Comparison of ENCODE assay signal across 24 cellular contexts in genomic region chr2:219163156-219163555, GRCh38. TPM values are rescaled to one million over a fixed set of nuclear protein-coding genes. Genes with fewer than 3 reads are reported as not detected.
DNase-seq lines count a peak whose midpoint lies in the region; ATAC-seq and TF ChIP-seq lines count a peak whose summit lies in the region.
"Had no signal": no experiment of that assay in that cellular context is flagged by ENCODE, and none has a peak within 500 bp of the region (broad histone marks: within the 10 kb centered on the region; RNA-seq: fewer than 3 reads in every experiment).

No MANE protein-coding gene starts in this region.

- CTCF ChIA-PET in CD4-positive, alpha-beta T cell (lab: Charles Lee) = no interaction called here

- no peak overlapping the region for H3K27ac Mint-ChIP-seq in CD4-positive, CD25-positive, alpha-beta regulatory T cell
- no peak overlapping the region for H3K27ac Mint-ChIP-seq in CD4-positive, alpha-beta T cell

- H3K36me3 Mint-ChIP-seq in CD4-positive, CD25-positive, alpha-beta regulatory T cell = peaks cover 7% of the 10 kb centered on the region
- peaks cover 13% of the 10 kb centered on the region for H3K36me3 Mint-ChIP-seq in CD4-positive, alpha-beta T cell (ENCODE audit: low read depth)

- no peak overlapping the region for H3K27ac ChIP-seq in CD4-positive, CD25-positive, alpha-beta regulatory T cell (ENCODE audit: insufficient read depth, low read length, poor library complexity, severe bottlenecking)
- no peak overlapping the region for H3K27ac ChIP-seq in CD4-positive, alpha-beta T cell (ENCODE audit: low read depth, low read length)
- H3K27ac ChIP-seq: BLaER1 had no signal

- H3K9me3 Mint-ChIP-seq in CD4-positive, CD25-positive, alpha-beta regulatory T cell = no peaks in the 10 kb centered on the region
- no peaks in the 10 kb centered on the region for H3K9me3 Mint-ChIP-seq in CD4-positive, alpha-beta T cell
- H3K9me3 Mint-ChIP-seq: CD14-positive monocyte; CD8-positive, alpha-beta memory T cell had no signal

- H3K4me1 Mint-ChIP-seq in CD4-positive, CD25-positive, alpha-beta regulatory T cell = peaks cover 12 to 27% (median 19%) of the 10 kb centered on the region in 4 donors
- H3K4me1 Mint-ChIP-seq in CD4-positive, alpha-beta T cell (ENCODE audit: low read depth) = peaks cover 24% of the 10 kb centered on the region

- no peaks in the 10 kb centered on the region for H3K9me3 ChIP-seq in CD4-positive, CD25-positive, alpha-beta regulatory T cell (ENCODE audit: control insufficient read depth in 2 of 2, low read length in 2 of 2)
- H3K9me3 ChIP-seq in CD4-positive, alpha-beta T cell (ENCODE audit: control insufficient read depth, low read length) = no peaks in the 10 kb centered on the region
- H3K9me3 ChIP-seq: BE2C, BLaER1 had no signal

- POLR2A ChIA-PET in CD4-positive, alpha-beta T cell (lab: Charles Lee) = no interaction called here

- peaks cover 13% of the 10 kb centered on the region for H3K4me1 ChIP-seq in CD4-positive, CD25-positive, alpha-beta regulatory T cell (ENCODE audit: control insufficient read depth, insufficient read depth, low read length, poor library complexity, severe bottlenecking)
- H3K4me1 ChIP-seq: BE2C had no signal

- no peak for TF ChIP-seq CTCF in CD4-positive, alpha-beta T cell (IDR thresholded peaks at IDR 0.05)

- no peak for ATAC-seq in CD4-positive, CD25-positive, alpha-beta regulatory T cell (ENCODE audit: low read depth in 2 of 2)
- no peak for ATAC-seq in CD4-positive, alpha-beta T cell (ENCODE audit: poor library complexity)
- no peak for ATAC-seq in GM21390 (IDR thresholded peaks at IDR 0.05; ENCODE audit: unreplicated experiment)
- ATAC-seq in GM18498 (IDR thresholded peaks at IDR 0.05; ENCODE audit: unreplicated experiment) = no peak
- no peak for ATAC-seq in HG03378 (IDR thresholded peaks at IDR 0.05; ENCODE audit: unreplicated experiment)
- ATAC-seq: GM12878 had no signal

- H3K4me3 Mint-ChIP-seq in CD4-positive, CD25-positive, alpha-beta regulatory T cell = peak overlapping the region in 3 of 4 donors; percentile 10 to 94 (median 21)
- H3K4me3 Mint-ChIP-seq in CD4-positive, alpha-beta T cell = peak overlapping the region; percentile 8
- H3K4me3 Mint-ChIP-seq: CD14-positive monocyte had no signal

- H3K4me3 ChIP-seq in CD4-positive, CD25-positive, alpha-beta regulatory T cell (ENCODE audit: low read depth, low read length) = no peak overlapping the region
- H3K4me3 ChIP-seq: BLaER1, GM12878 had no signal

- H3K27me3 Mint-ChIP-seq in CD4-positive, CD25-positive, alpha-beta regulatory T cell = peaks cover 5% of the 10 kb centered on the region
- H3K27me3 Mint-ChIP-seq in CD4-positive, alpha-beta T cell = no peaks in the 10 kb centered on the region
- H3K27me3 Mint-ChIP-seq: CD4-positive, alpha-beta memory T cell had no signal

- H3K36me3 ChIP-seq in CD4-positive, CD25-positive, alpha-beta regulatory T cell (ENCODE audit: control insufficient read depth, insufficient read depth, low read length) = peaks cover 4% of the 10 kb centered on the region
- H3K36me3 ChIP-seq: BE2C, BLaER1 had no signal

- no peaks in the 10 kb centered on the region for H3K27me3 ChIP-seq in CD4-positive, CD25-positive, alpha-beta regulatory T cell (ENCODE audit: control insufficient read depth, insufficient read depth, low read length)
- no peaks in the 10 kb centered on the region for H3K27me3 ChIP-seq in CD4-positive, alpha-beta T cell (ENCODE audit: control insufficient read depth, insufficient read depth, low read length)
- H3K27me3 ChIP-seq: BE2C, BLaER1 had no signal

- DNase-seq in CD4-positive, CD25-positive, alpha-beta regulatory T cell = no peak
- no peak for DNase-seq in CD4-positive, alpha-beta T cell
- DNase-seq in mesenteric fat pad (ENCODE audit: low spot score) = peak; percentile 62
- DNase-seq: 8988T; ACHN; BE2C; C1 segment of cervical spinal cord; CD4-positive, alpha-beta memory T cell; CD8-positive, alpha-beta memory T cell; COR-L47; DMS 273 treated with DMSO at 0.1 percent for 48 hours; DMS153; DMS53; DMS79; DND-41; EL; GDM1 had no signal

- intact Hi-C loops in CD4-positive, alpha-beta T cell (cut with DNase I, micrococcal nuclease) = loop anchor here in 1 of 2 experiments (5.0 kb wide), 1 partner anchor 224 kb away; the partner anchor contains the start of gene DNPEP

RNA-seq across cellular contexts. Expression of gene NHEJ1, which starts 2.5 kb away (rescaled TPM):
- total RNA-seq in CD4-positive, CD25-positive, alpha-beta regulatory T cell = 12.9 TPM
- polyA plus RNA-seq in CD4-positive, CD25-positive, alpha-beta regulatory T cell = 10 to 100 TPM; 24.6 to 29.1 (median 26.8) TPM
- total RNA-seq in CD4-positive, alpha-beta T cell = 1 to 10 TPM; 7.2 to 8.5 TPM
- 13.8 TPM for total RNA-seq in mesenteric fat pad

RNA-seq across cellular contexts. Expression of gene SLC23A3, which starts 6.7 kb away (rescaled TPM):
- total RNA-seq in CD4-positive, CD25-positive, alpha-beta regulatory T cell = 1.3 TPM
- not detected for polyA plus RNA-seq in CD4-positive, CD25-positive, alpha-beta regulatory T cell
- under 1 TPM; 0.36 to 0.96 TPM for total RNA-seq in CD4-positive, alpha-beta T cell
- total RNA-seq in mesenteric fat pad = 0.93 TPM
- total RNA-seq: G401 had no signal
- polyA plus RNA-seq: CD14-positive monocyte; CD4-positive, alpha-beta memory T cell; CD8-positive, alpha-beta memory T cell had no signal

RNA-seq across cellular contexts. Expression of gene CNPPD1, which starts 13.6 kb away (rescaled TPM):
- 68.2 TPM for total RNA-seq in CD4-positive, CD25-positive, alpha-beta regulatory T cell
- polyA plus RNA-seq in CD4-positive, CD25-positive, alpha-beta regulatory T cell = 100 to 1,000 TPM; 100 to 143 (median 113) TPM
- total RNA-seq in CD4-positive, alpha-beta T cell = 10 to 100 TPM; 42.3 to 43.4 TPM
- 82.8 TPM for total RNA-seq in mesenteric fat pad

RNA-seq across cellular contexts. Expression of gene RETREG2, which starts 14.9 kb away (rescaled TPM):
- total RNA-seq in CD4-positive, CD25-positive, alpha-beta regulatory T cell = 84.7 TPM
- polyA plus RNA-seq in CD4-positive, CD25-positive, alpha-beta regulatory T cell = 10 to 100 TPM; 62.8 to 89.7 (median 72.1) TPM
- total RNA-seq in CD4-positive, alpha-beta T cell = 10 to 100 TPM; 82.3 to 83.2 TPM
- total RNA-seq in mesenteric fat pad = 68.1 TPM

RNA-seq across cellular contexts. Expression of gene ZFAND2B, which starts 43.4 kb away (rescaled TPM):
- total RNA-seq in CD4-positive, CD25-positive, alpha-beta regulatory T cell = 70.8 TPM
- polyA plus RNA-seq in CD4-positive, CD25-positive, alpha-beta regulatory T cell = 10 to 100 TPM; 54.4 to 72.1 (median 64.0) TPM
- 10 to 100 TPM; 65.9 to 67.4 TPM for total RNA-seq in CD4-positive, alpha-beta T cell
- total RNA-seq in mesenteric fat pad = 31.3 TPM
